Comparison of ENCODE assay signal across 8 cellular contexts in the genomic region with DNA sequence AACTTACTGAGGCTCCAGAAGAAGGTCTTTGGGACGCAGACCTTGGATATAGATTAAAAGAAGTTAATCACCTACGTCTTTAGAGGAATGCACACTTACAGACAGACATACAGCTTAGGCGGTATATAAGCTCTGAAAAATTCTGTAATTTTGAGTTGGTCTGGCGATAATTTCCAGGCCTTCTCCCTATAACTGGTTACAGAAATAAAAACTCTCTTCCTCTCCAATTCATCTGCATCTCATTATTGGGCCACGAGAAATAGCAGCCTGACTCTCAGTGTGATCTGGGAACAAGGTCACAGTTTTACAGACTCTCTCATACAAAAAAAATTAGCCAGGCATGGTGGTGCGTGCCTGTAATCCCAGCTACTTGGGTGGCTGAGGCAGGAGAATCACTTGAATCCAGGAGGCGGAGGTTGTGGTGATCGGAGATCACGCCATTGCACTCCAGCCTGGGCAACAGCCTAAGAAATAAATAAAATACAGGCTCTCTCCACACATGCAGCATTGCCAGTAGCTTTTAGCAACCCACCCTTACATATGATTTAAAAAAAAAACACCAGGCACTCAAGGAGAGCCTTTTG. TPM values are rescaled to one million over a fixed set of nuclear protein-coding genes. Genes with fewer than 3 reads are reported as not detected.
A peak's percentile ranks its signal among the peaks of the same experiment; 100 is the strongest.
DNase-seq lines count a peak whose midpoint lies in the region; TF ChIP-seq lines count a peak whose summit lies in the region.

No MANE protein-coding gene starts in this region.

- no peak overlapping the region for H3K4me2 ChIP-seq in mesendoderm (ENCODE audit: low read length)

- no CpG with 5 or more reads among the region's 9 CpGs for WGBS in mesendoderm (ENCODE audit: extremely low coverage, insufficient coverage, low lambda C conversion rate)

- H4K8ac ChIP-seq in mesendoderm (ENCODE audit: low read depth, low read length): no peak overlapping the region

- no peak overlapping the region for H2BK120ac ChIP-seq in mesendoderm (ENCODE audit: low read depth, low read length)

- intact Hi-C loops in CD14-positive monocyte (cut with micrococcal nuclease): no loop called here

- H3K27ac ChIP-seq in mesendoderm (ENCODE audit: low read depth, low read length): no peak overlapping the region

- H3K79me2 ChIP-seq in mesendoderm (ENCODE audit: control insufficient read depth, insufficient read depth, low read length): peaks cover 49% of the 10 kb centered on the region

- peak overlapping the region in 6 of 7 donors; percentile 9 to 71 (median 47) for H3K27ac Mint-ChIP-seq in CD14-positive monocyte

- DNase-seq in CD14-positive monocyte (ENCODE audit: low spot score) (no peak), HFF-Myc (ENCODE audit: extremely low read depth, low read depth) (no peak), amniotic epithelial cell (ENCODE audit: low read depth) (peak; percentile 15), mesendoderm (no peak), erythroblast (lab: John Stamatoyannopoulos, UW) (no peak), D341Med (ENCODE audit: low spot score) (no peak), NCI-H2081 treated with DMSO at 0.1 percent for 48 hours (lab: John Stamatoyannopoulos, UW) (no peak)
- no peak for DNase-seq in stimulated activated CD4-positive, alpha-beta T cell treated with anti-CD3 and anti-CD28 coated beads, Interleukin-4, amount 100 ng/mL, for 1 hour

- no peak overlapping the region for H3K18ac ChIP-seq in mesendoderm (ENCODE audit: low read length)

- no peak overlapping the region for H4K5ac ChIP-seq in mesendoderm (ENCODE audit: low read length)

- H3K9ac ChIP-seq in mesendoderm (ENCODE audit: low read length): no peak overlapping the region

- no peak overlapping the region for H2BK5ac ChIP-seq in mesendoderm (ENCODE audit: low read length)

- H3K27me3 Mint-ChIP-seq in CD14-positive monocyte (ENCODE audit: low read depth in 3 of 3): no peaks in the 10 kb centered on the region

- peak overlapping the region in 1 of 2 donors; percentile 56 for H3K4me3 Mint-ChIP-seq in CD14-positive monocyte

- no peaks in the 10 kb centered on the region for H3K9me3 Mint-ChIP-seq in CD14-positive monocyte

- TF ChIP-seq POLR2A in erythroblast (IDR thresholded peaks at IDR 0.05; ENCODE audit: low read length): no peak

- H3K27me3 ChIP-seq in mesendoderm (ENCODE audit: insufficient read depth, low read length, poor library complexity): no peaks in the 10 kb centered on the region

- H3K4me3 ChIP-seq in HFF-Myc (replicated peaks; ENCODE audit: low read depth, low read length) (peak overlapping the region; percentile 35), mesendoderm (ENCODE audit: low read length) (no peak overlapping the region)

- H3K4me1 Mint-ChIP-seq in CD14-positive monocyte: peaks cover 49% of the 10 kb centered on the region

- no peak overlapping the region for H2BK15ac ChIP-seq in mesendoderm (replicated peaks; ENCODE audit: low read depth)

- peaks cover 65 to 71% of the 10 kb centered on the region in 2 donors for H3K36me3 Mint-ChIP-seq in CD14-positive monocyte

- peaks cover 32% of the 10 kb centered on the region for H3K79me1 ChIP-seq in mesendoderm (ENCODE audit: low read length)

- peaks cover 10% of the 10 kb centered on the region for H3K4me1 ChIP-seq in mesendoderm (ENCODE audit: control insufficient read depth, low read depth, low read length)

- H3K56ac ChIP-seq in mesendoderm (ENCODE audit: low read length): peak overlapping the region; percentile 38

- no peak overlapping the region for H2AK5ac ChIP-seq in mesendoderm (ENCODE audit: low read length)

- no peak overlapping the region for H3K4ac ChIP-seq in mesendoderm (ENCODE audit: low read depth, low read length)

- TF ChIP-seq CTCF in CD14-positive monocyte (IDR thresholded peaks at IDR 0.05): no peak
- no peak for TF ChIP-seq CTCF in HFF-Myc (IDR thresholded peaks at IDR 0.05; ENCODE audit: low read depth, low read length, missing control alignments)

- H3K36me3 ChIP-seq in mesendoderm (ENCODE audit: control insufficient read depth, insufficient read depth, low read length): peaks cover 8% of the 10 kb centered on the region

- H3K23ac ChIP-seq in mesendoderm (ENCODE audit: low read length): no peak overlapping the region

RNA-seq across cellular contexts. Expression of gene ZBTB24, which starts 4.7 kb away (rescaled TPM):
- polyA plus RNA-seq in CD14-positive monocyte: 1 to 10 TPM; 3.4 to 4.7 TPM
- 12.4 TPM for polyA plus RNA-seq in mesendoderm (2013, experiment 1 of 2)
- 12.1 TPM for polyA plus RNA-seq in mesendoderm (2013, experiment 2 of 2)

RNA-seq across cellular contexts. Expression of gene MICAL1, which starts 22.7 kb away (rescaled TPM):
- polyA plus RNA-seq in CD14-positive monocyte: 10 to 100 TPM in 1 of 2 donors, 1 to 10 TPM in 1; 7.5 to 13.2 TPM
- 17.0 TPM for polyA plus RNA-seq in mesendoderm (2013, experiment 1 of 2)
- polyA plus RNA-seq in mesendoderm (2013, experiment 2 of 2): 18.8 TPM

RNA-seq across cellular contexts. Expression of gene SMPD2, which starts 37.8 kb away (rescaled TPM):
- polyA plus RNA-seq in CD14-positive monocyte: 10 to 100 TPM in 1 of 2 donors, 1 to 10 TPM in 1; 9.5 to 12.3 TPM
- 5.7 TPM for polyA plus RNA-seq in mesendoderm (2013, experiment 1 of 2)
- 5.5 TPM for polyA plus RNA-seq in mesendoderm (2013, experiment 2 of 2)

RNA-seq across cellular contexts. Expression of gene PPIL6, which starts 37.9 kb away (rescaled TPM):
- polyA plus RNA-seq in CD14-positive monocyte: under 1 TPM; 0.14 to 0.28 TPM
- polyA plus RNA-seq in mesendoderm (2013, experiment 1 of 2): 0.29 TPM
- 0.29 TPM for polyA plus RNA-seq in mesendoderm (2013, experiment 2 of 2)
